21 cellular contexts compared by ENCODE assay signal in genomic region chr1:59317780-59318179, GRCh38.
A peak's percentile ranks its signal among the peaks of the same experiment; 100 is the strongest.
DNase-seq lines count a peak whose midpoint lies in the region; ATAC-seq and TF ChIP-seq lines count a peak whose summit lies in the region.
"Had no signal": no experiment of that assay in that cellular context is flagged by ENCODE, and none has a peak within 500 bp of the region (broad histone marks: within the 10 kb centered on the region; RNA-seq: fewer than 3 reads in every experiment).

No MANE protein-coding gene starts in this region.

- no peaks in the 10 kb centered on the region for H3K36me3 Mint-ChIP-seq in nephron (ENCODE audit: low read depth)
- H3K36me3 Mint-ChIP-seq: brain had no signal

- H4K20me1 ChIP-seq in BLaER1: no peaks in the 10 kb centered on the region

- peaks cover 53% of the 10 kb centered on the region for H3K4me1 ChIP-seq in BLaER1
- H3K4me1 ChIP-seq: foreskin keratinocyte had no signal

- H3K4me2 ChIP-seq in BLaER1: peak overlapping the region; percentile 77

- no peaks in the 10 kb centered on the region for H3K36me3 ChIP-seq in BLaER1

- no peaks in the 10 kb centered on the region for H3K9me3 ChIP-seq in BLaER1

- H3K27ac ChIP-seq in BLaER1: no peak overlapping the region
- H3K27ac ChIP-seq: foreskin keratinocyte had no signal

- peaks cover 3% of the 10 kb centered on the region for H3K27me3 Mint-ChIP-seq in nephron (ENCODE audit: low read depth)
- H3K27me3 Mint-ChIP-seq: activated CD4-positive, alpha-beta T cell treated with anti-CD3 and anti-CD28 coated beads for 36 hours; activated naive CD8-positive, alpha-beta T cell treated with anti-CD3 and anti-CD28 coated beads, Interleukin-2, amount 10 ng/mL, durations not matched to agents 7 days and 5 days; IgD-negative memory B cell; type B pancreatic cell had no signal

- H3K27me3 ChIP-seq in BLaER1: no peaks in the 10 kb centered on the region
- H3K27me3 ChIP-seq: foreskin keratinocyte had no signal

- no peak for ATAC-seq in HG02759 (IDR thresholded peaks at IDR 0.05; ENCODE audit: unreplicated experiment)
- ATAC-seq: activated CD4-positive, alpha-beta T cell treated with anti-CD3 and anti-CD28 coated beads for 36 hours; foreskin keratinocyte; stimulated activated naive CD8-positive, alpha-beta T cell treated with anti-CD3 and anti-CD28 coated beads, Interleukin-15, Interleukin-2, amounts not matched to agents 100 U/mL and 50 U/mL, for 24 hours had no signal

- H3K9me3 Mint-ChIP-seq in nephron: no peaks in the 10 kb centered on the region
- H3K9me3 Mint-ChIP-seq: activated naive CD8-positive, alpha-beta T cell treated with anti-CD3 and anti-CD28 coated beads, Interleukin-2, amount 10 ng/mL, durations not matched to agents 7 days and 5 days; IgD-negative memory B cell; type B pancreatic cell had no signal

- H3K4me3 Mint-ChIP-seq in nephron: no peak overlapping the region
- H3K4me3 Mint-ChIP-seq: activated CD4-positive, alpha-beta T cell treated with anti-CD3 and anti-CD28 coated beads for 36 hours; activated naive CD8-positive, alpha-beta T cell treated with anti-CD3 and anti-CD28 coated beads, Interleukin-2, amount 10 ng/mL, durations not matched to agents 7 days and 5 days; brain; IgD-negative memory B cell had no signal

- peak; percentile 34 to 68 for DNase-seq in NCI-H446 (lab: John Stamatoyannopoulos, UW)
- peak; percentile 61 for DNase-seq in choroid plexus epithelial cell (ENCODE audit: low read depth)
- DNase-seq in NCI-H1105 treated with DMSO at 0.1 percent for 48 hours (lab: John Stamatoyannopoulos, UW): no peak
- no peak for DNase-seq in activated T-cell treated with anti-CD3 and anti-CD28 coated beads, Interleukin-2, amount 50 U/mL, for 48 hours
- DNase-seq in hepatic stellate cell (ENCODE audit: low spot score): no peak
- DNase-seq: activated CD4-positive, alpha-beta T cell treated with anti-CD3 and anti-CD28 coated beads for 36 hours; activated naive CD8-positive, alpha-beta T cell treated with anti-CD3 and anti-CD28 coated beads, Interleukin-2, amount 10 ng/mL, durations not matched to agents 7 days and 5 days; dermis blood vessel endothelial cell; foreskin keratinocyte; GF-D8; left cardiac atrium; NCI-H2029 treated with DMSO at 0.1 percent for 48 hours; NCI-H510A; retina; stimulated activated naive CD8-positive, alpha-beta T cell treated with anti-CD3 and anti-CD28 coated beads, Interleukin-15, Interleukin-2, amounts not matched to agents 100 U/mL and 50 U/mL, for 24 hours had no signal

- TF ChIP-seq CTCF in choroid plexus epithelial cell (conservative IDR thresholded peaks at IDR 0.05; ENCODE audit: low read depth, low read length): peak; percentile 22
- no peak for TF ChIP-seq CTCF in nephron (IDR thresholded peaks at IDR 0.05; ENCODE audit: unreplicated experiment in 3 of 3)

- peaks cover 34% of the 10 kb centered on the region for H3K4me1 Mint-ChIP-seq in nephron

- H3K9ac ChIP-seq in BLaER1: no peak overlapping the region

- H3K4me3 ChIP-seq in BLaER1: no peak overlapping the region
- no peak overlapping the region for H3K4me3 ChIP-seq in choroid plexus epithelial cell (ENCODE audit: low read depth, low read length)

- peak overlapping the region; percentile 59 to 90 (median 68) for H3K27ac Mint-ChIP-seq in nephron
- H3K27ac Mint-ChIP-seq: activated CD4-positive, alpha-beta T cell treated with anti-CD3 and anti-CD28 coated beads for 36 hours; activated naive CD8-positive, alpha-beta T cell treated with anti-CD3 and anti-CD28 coated beads, Interleukin-2, amount 10 ng/mL, durations not matched to agents 7 days and 5 days; IgD-negative memory B cell had no signal

Comparison
In these comparisons a context has a peak if more than half of its experiments do, and no peak if none do; other contexts are left out.
1. DNase-seq: peak in NCI-H446 (2 of 2) and choroid plexus epithelial cell (single experiment); none in NCI-H1105 treated with DMSO at 0.1 percent for 48 hours (single experiment), activated T-cell treated with anti-CD3 and anti-CD28 coated beads, Interleukin-2, amount 50 U/mL, for 48 hours (0 of 2) and hepatic stellate cell (single experiment).